ENCODE assay signal across 8 cellular contexts in the genomic region with DNA sequence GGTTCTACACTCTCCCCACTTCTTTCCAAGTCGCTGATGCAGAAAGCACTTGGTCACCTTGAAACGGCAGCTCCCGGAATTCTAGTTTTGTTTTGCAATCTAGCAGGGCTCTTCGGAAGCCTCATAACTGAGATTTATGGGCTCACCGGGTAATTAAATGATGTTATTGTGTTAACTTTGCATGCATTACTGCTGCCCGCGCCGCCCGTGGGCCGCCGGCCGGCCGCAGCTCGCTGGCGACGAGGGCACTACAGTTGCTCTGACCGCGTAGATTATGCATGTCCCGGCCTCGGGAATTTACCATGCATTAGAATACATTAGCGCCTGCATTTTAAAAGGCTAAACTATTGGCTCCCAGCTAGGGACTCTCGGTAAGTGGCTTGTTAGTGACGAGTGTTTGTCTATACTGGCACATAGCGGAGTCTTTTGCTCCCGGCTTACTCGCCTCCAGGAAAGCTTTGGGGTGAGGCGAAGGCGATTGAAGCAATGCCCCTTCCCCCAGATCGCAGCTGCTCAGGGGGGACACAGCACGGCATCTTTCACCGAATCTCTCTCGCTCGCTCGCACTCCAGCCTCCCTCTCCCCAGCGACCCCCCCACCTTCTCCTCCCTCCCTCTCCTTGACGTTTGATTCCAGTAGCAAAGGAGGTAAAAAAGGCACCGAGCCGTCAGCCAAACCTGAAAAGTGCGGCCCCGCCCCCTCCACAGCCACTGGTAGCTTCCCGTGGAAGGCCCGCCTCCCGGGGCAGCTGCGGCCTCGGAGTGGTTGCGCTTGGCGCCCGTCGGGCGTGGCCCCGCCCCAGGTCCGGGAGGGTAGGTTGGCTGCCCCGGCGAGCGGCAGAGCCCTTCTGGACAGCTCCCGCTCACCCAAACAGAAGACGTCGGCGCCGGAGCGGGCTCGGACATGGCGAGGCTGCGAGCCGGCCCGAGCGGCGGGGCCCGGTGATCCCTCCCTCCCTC. TPM values are rescaled to one million over a fixed set of nuclear protein-coding genes. Genes with fewer than 3 reads are reported as not detected.
DNase-seq lines count a peak whose midpoint lies in the region; ATAC-seq and TF ChIP-seq lines count a peak whose summit lies in the region.

Gene ONECUT2, plus strand, starts transcription at position 839 of the 959 bp plus-strand sequence. CDS start 343 bp downstream, outside the sequence.

- DNase-seq in DMS53 treated with DMSO at 0.1 percent for 48 hours (lab: John Stamatoyannopoulos, UW; ENCODE audit: unreplicated experiment) (peak; percentile 99), NCI-H2171 (lab: John Stamatoyannopoulos, UW) (peak; percentile 96), WERI-Rb-1 (peak; percentile 100), cardiac fibroblast (ENCODE audit: low read depth in 2 of 2) (peak; percentile 84 to 91), immature natural killer cell (peak; percentile 29 to 42 (median 38))

- peaks cover 0 to 8% (median 4%) of the 10 kb centered on the region in 3 donors for H3K36me3 Mint-ChIP-seq in immature natural killer cell

- peak within 1 kb of the TSS; percentile 58 to 68 (median 61) for H3K4me3 Mint-ChIP-seq in immature natural killer cell

- no peaks in the 10 kb centered on the region for H3K9me3 ChIP-seq in WERI-Rb-1 (ENCODE audit: severe bottlenecking)
- no peaks in the 10 kb centered on the region for H3K9me3 ChIP-seq in skeletal muscle tissue (ENCODE audit: control insufficient read depth in 3 of 3, low read length in 3 of 3)

- H3K27me3 Mint-ChIP-seq in immature natural killer cell (ENCODE audit: low read depth in 3 of 3): peaks cover 34 to 75% (median 72%) of the 10 kb centered on the region in 3 donors

- H3K27me3 ChIP-seq in WERI-Rb-1 (ENCODE audit: insufficient read depth, low read depth, severe bottlenecking) (no peaks in the 10 kb centered on the region), skeletal muscle tissue (ENCODE audit: control insufficient read depth in 3 of 3, insufficient read depth in 3 of 3, low read length in 3 of 3) (peaks cover 82 to 92% (median 90%) of the 10 kb centered on the region in 3 donors)

- ATAC-seq in HG02852 (IDR thresholded peaks at IDR 0.05; ENCODE audit: unreplicated experiment) (peak; percentile 81), GM18870 (IDR thresholded peaks at IDR 0.05; ENCODE audit: unreplicated experiment) (no peak)

- no peak within 1 kb of the TSS for H3K9ac ChIP-seq in skeletal muscle tissue (ENCODE audit: low read depth in 1 of 3, low read length in 3 of 3)

- TF ChIP-seq CTCF in WERI-Rb-1 (IDR thresholded peaks at IDR 0.05; ENCODE audit: low read depth, low read length) (no peak), cardiac fibroblast (IDR thresholded peaks at IDR 0.05; ENCODE audit: low read depth, low read length) (no peak)

- peaks cover 33 to 61% (median 44%) of the 10 kb centered on the region in 3 donors for H3K4me1 ChIP-seq in skeletal muscle tissue (ENCODE audit: control insufficient read depth in 3 of 3, insufficient read depth in 3 of 3, low read length in 3 of 3)

- H3K9me3 Mint-ChIP-seq in immature natural killer cell: peaks cover 2 to 52% (median 14%) of the 10 kb centered on the region in 6 donors

- H3K27ac ChIP-seq in WERI-Rb-1: peak within 1 kb of the TSS; percentile 38; the same call in 1 of the 2 replicates
- no peak within 1 kb of the TSS for H3K27ac ChIP-seq in skeletal muscle tissue (ENCODE audit: low read depth, low read length)

- peaks cover 18 to 19% of the 10 kb centered on the region in 2 donors for H3K4me1 Mint-ChIP-seq in immature natural killer cell

- H3K4me3 ChIP-seq in WERI-Rb-1 (ENCODE audit: low read depth, low read length) (peak within 1 kb of the TSS; percentile 82), cardiac fibroblast (replicated peaks in 1 of 2; ENCODE audit: low read depth in 2 of 2, low read length in 2 of 2) (peak within 1 kb of the TSS; percentile 46 to 53), skeletal muscle tissue (ENCODE audit: low read length in 3 of 3) (peak within 1 kb of the TSS; percentile 67 to 73 (median 70))

- H3K27ac Mint-ChIP-seq in immature natural killer cell: no peak within 1 kb of the TSS

- peaks cover 24% of the 10 kb centered on the region for H3K36me3 ChIP-seq in WERI-Rb-1
- no peaks in the 10 kb centered on the region for H3K36me3 ChIP-seq in skeletal muscle tissue (ENCODE audit: control insufficient read depth in 3 of 3, insufficient read depth in 3 of 3, low read length in 3 of 3)

RNA-seq across cellular contexts. Expression of gene ONECUT2, which starts in this region (rescaled TPM):
- polyA plus RNA-seq in immature natural killer cell: not detected
- total RNA-seq in skeletal muscle tissue: not detected

Comparison
In these comparisons a context has a peak if more than half of its experiments do, and no peak if none do; other contexts are left out.
1. Peak in DNase-seq in immature natural killer cell; RNA of the gene not detected or under 1 TPM.
2. DNase-seq: peak in every context shown above with its lines; median percentile 100 in WERI-Rb-1; 99 in DMS53 treated with DMSO at 0.1 percent for 48 hours; 96 in NCI-H2171; 88 in cardiac fibroblast; 38 in immature natural killer cell.